8 cellular contexts compared by ENCODE assay signal in the genomic region with DNA sequence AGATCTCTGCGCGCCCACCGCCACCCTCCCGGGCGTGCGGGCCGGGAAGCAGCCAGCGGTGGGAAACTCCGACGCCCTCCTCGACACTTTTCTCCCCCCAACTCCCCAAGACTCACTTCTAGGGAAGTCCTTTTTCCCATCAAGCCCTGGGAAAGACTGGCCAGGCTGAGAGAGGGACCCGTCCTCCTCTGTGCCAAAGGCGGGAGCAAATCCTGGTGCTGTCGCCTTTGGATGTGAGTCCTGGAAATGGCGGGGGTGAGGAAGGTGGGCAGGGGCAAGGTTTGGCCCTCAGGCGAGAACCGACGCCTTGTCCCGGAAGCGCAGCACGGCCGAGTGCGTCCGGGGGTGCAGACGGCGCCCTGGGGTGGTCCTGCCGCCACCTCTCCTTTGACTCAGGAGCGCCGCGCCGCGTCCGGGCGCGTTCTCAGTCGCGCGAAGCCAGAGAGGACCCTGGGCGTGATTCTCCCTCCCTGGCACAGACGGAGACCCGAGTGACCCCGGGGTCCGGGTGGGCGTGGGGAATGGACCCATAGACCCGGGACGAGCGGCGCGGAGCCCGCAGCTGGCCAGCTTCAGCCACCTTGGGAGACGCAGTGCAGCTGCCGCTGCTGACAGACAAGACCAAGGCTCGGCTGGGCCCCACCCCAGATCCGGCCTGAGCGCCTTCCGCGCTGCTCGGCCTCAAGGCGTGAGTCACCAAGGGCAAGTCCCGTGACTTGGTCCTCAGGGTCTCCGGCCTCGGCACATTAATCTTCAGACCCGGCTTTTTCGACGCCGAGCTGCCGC. TPM values are rescaled to one million over a fixed set of nuclear protein-coding genes. Genes with fewer than 3 reads are reported as not detected.
DNase-seq lines count a peak whose midpoint lies in the region; ATAC-seq and TF ChIP-seq lines count a peak whose summit lies in the region.

No MANE protein-coding gene starts in this region.

- H3K27ac Mint-ChIP-seq in CD4-positive, alpha-beta T cell: no peak overlapping the region

- H3K4me3 Mint-ChIP-seq in CD4-positive, alpha-beta T cell: peak overlapping the region; percentile 60

- H3K4me1 ChIP-seq in mucosa of rectum (ENCODE audit: control insufficient read depth in 2 of 2, insufficient read depth in 2 of 2, low read length in 2 of 2) (peaks cover 49 to 51% of the 10 kb centered on the region in 2 donors), upper lobe of left lung (peaks cover 47 to 78% (median 60%) of the 10 kb centered on the region in 4 donors), A673 (ENCODE audit: insufficient read depth, low read length, poor library complexity, severe bottlenecking) (peaks cover 10% of the 10 kb centered on the region)

- no peak for TF ChIP-seq CTCF in CD4-positive, alpha-beta T cell (IDR thresholded peaks at IDR 0.05)
- TF ChIP-seq CTCF in epithelial cell of proximal tubule (conservative IDR thresholded peaks at IDR 0.05; ENCODE audit: low read depth, low read length) (peak; percentile 30), upper lobe of left lung (IDR thresholded peaks at IDR 0.05) (peak in 3 of 6 experiments; percentile 12 to 33 (median 19)), A673 (conservative IDR thresholded peaks at IDR 0.05; ENCODE audit: low read depth, low read length) (no peak)

- intact Hi-C loops in CD4-positive, alpha-beta T cell (cut with DNase I, micrococcal nuclease): no loop called here
- intact Hi-C loops in A673 (cut with micrococcal nuclease; ENCODE audit: unreplicated experiment): no loop called here

- H3K4me3 ChIP-seq in epithelial cell of proximal tubule (ENCODE audit: low read depth, low read length) (peak overlapping the region; percentile 94), mucosa of rectum (ENCODE audit: low read length in 2 of 2) (peak overlapping the region; percentile 85 to 90), upper lobe of left lung (peak overlapping the region; percentile 54 to 76 (median 66)), A673 (ENCODE audit: low read depth, low read length, poor library complexity, severe bottlenecking) (no peak overlapping the region)

- peaks cover 35% of the 10 kb centered on the region for H3K36me3 Mint-ChIP-seq in CD4-positive, alpha-beta T cell (ENCODE audit: low read depth)

- H3K27ac ChIP-seq in CD4-positive, alpha-beta T cell (ENCODE audit: low read depth, low read length): no peak overlapping the region
- H3K27ac ChIP-seq in mucosa of rectum (ENCODE audit: low read depth in 2 of 2, low read length in 2 of 2) (peak overlapping the region; percentile 86 to 91), upper lobe of left lung (peak overlapping the region; percentile 64 to 90 (median 82)), A673 (ENCODE audit: low read depth, low read length, poor library complexity, severe bottlenecking) (no peak overlapping the region)

- peak in 4 of 10 experiments; percentile 20 to 54 (median 30) for DNase-seq in CD4-positive, alpha-beta T cell
- peak; percentile 87 for DNase-seq in HK-2 (ENCODE audit: unreplicated experiment)
- no peak for DNase-seq in epithelial cell of proximal tubule (ENCODE audit: low read depth)
- DNase-seq in upper lobe of left lung: peak; percentile 93
- no peak for DNase-seq in A673 (ENCODE audit: low spot score)

- H3K9me3 ChIP-seq in CD4-positive, alpha-beta T cell (ENCODE audit: control insufficient read depth, low read length): no peaks in the 10 kb centered on the region
- H3K9me3 ChIP-seq in mucosa of rectum (ENCODE audit: control insufficient read depth in 2 of 2, low read length in 2 of 2) (no peaks in the 10 kb centered on the region), upper lobe of left lung (no peaks in the 10 kb centered on the region), A673 (ENCODE audit: low read depth, low read length, poor library complexity, severe bottlenecking) (no peaks in the 10 kb centered on the region)

- H3K36me3 ChIP-seq in mucosa of rectum (ENCODE audit: control insufficient read depth in 2 of 2, insufficient read depth in 2 of 2, low read length in 2 of 2): peaks cover 7 to 12% of the 10 kb centered on the region in 2 donors
- peaks cover 0 to 22% (median 6%) of the 10 kb centered on the region in 4 donors for H3K36me3 ChIP-seq in upper lobe of left lung
- peaks cover 14% of the 10 kb centered on the region for H3K36me3 ChIP-seq in A673 (ENCODE audit: insufficient read depth, low read length, poor library complexity, severe bottlenecking)

- peak in 3 of 4 donors; percentile 72 to 81 (median 74) for TF ChIP-seq POLR2A in upper lobe of left lung (IDR thresholded peaks at IDR 0.05)

- H3K27me3 ChIP-seq in CD4-positive, alpha-beta T cell (ENCODE audit: control insufficient read depth, insufficient read depth, low read length): peaks cover 69% of the 10 kb centered on the region
- H3K27me3 ChIP-seq in mucosa of rectum (ENCODE audit: control insufficient read depth in 2 of 2, insufficient read depth in 2 of 2, low read length in 2 of 2) (peaks cover 14 to 24% of the 10 kb centered on the region in 2 donors), upper lobe of left lung (peaks cover 0 to 33% (median 4%) of the 10 kb centered on the region in 4 donors), A673 (replicated peaks; ENCODE audit: insufficient read depth, low read depth, low read length, poor library complexity) (peaks cover 26% of the 10 kb centered on the region)

- no peaks in the 10 kb centered on the region for H3K9me3 Mint-ChIP-seq in CD4-positive, alpha-beta T cell

- POLR2A ChIA-PET in CD4-positive, alpha-beta T cell (lab: Charles Lee): interaction anchor here (0.6 to 1.6 kb wide), 6 partner anchors 10 to 305 kb away, joined by 3 to 6 read pairs (median 3); a partner anchor contains a TSS
- POLR2A ChIA-PET in A673 (lab: Charles Lee; ENCODE audit: low non-redundant PET): no interaction called here

- no peak for TF ChIP-seq EP300 in upper lobe of left lung (IDR thresholded peaks at IDR 0.05)

- peaks cover 91% of the 10 kb centered on the region for H3K27me3 Mint-ChIP-seq in CD4-positive, alpha-beta T cell

- H3K4me1 Mint-ChIP-seq in CD4-positive, alpha-beta T cell (ENCODE audit: low read depth): peaks cover 85% of the 10 kb centered on the region

- CTCF ChIA-PET in CD4-positive, alpha-beta T cell (lab: Charles Lee): interaction anchor here (1.1 to 2.1 kb wide), 3 partner anchors 20 to 324 kb away, joined by 3 to 7 read pairs (median 3); a partner anchor contains a TSS
- CTCF ChIA-PET in A673 (lab: Charles Lee): no interaction called here

- H3K9ac ChIP-seq in mucosa of rectum (ENCODE audit: low read depth in 1 of 2, low read length in 2 of 2): peak overlapping the region; percentile 92 to 94

- no TSS peak for BruUV-seq in A673 (replicated peaks; lab: Mats Ljungman, UMichigan)

- ATAC-seq in CD4-positive, alpha-beta T cell (ENCODE audit: poor library complexity): no peak
- peak; percentile 37 for ATAC-seq in GM19035 (IDR thresholded peaks at IDR 0.05; ENCODE audit: unreplicated experiment)
- ATAC-seq in activated CD4-positive, CD25-positive, alpha-beta regulatory T cell treated with anti-CD3 and anti-CD28 coated beads, Interleukin-2, amount 50 U/mL, for 24 hours: peak; percentile 17 to 26
- peak; percentile 74 to 87 for ATAC-seq in upper lobe of left lung (ENCODE audit: low FRiP score in 2 of 2)

- 0 to 1% methylated on average over 22 to 39 of the region's 67 CpGs for WGBS in upper lobe of left lung, 2 donors

RNA-seq across cellular contexts. Expression of a gene that starts 3.5 kb away (rescaled TPM):
- total RNA-seq in CD4-positive, alpha-beta T cell: not detected
- total RNA-seq in epithelial cell of proximal tubule: 1.3 and 1.7 TPM in 2 replicates
- 1 to 10 TPM; 1.3 to 8.4 (median 2.4) TPM for total RNA-seq in upper lobe of left lung
- 0.48 TPM in 1 of 2 replicates, not detected in the other for total RNA-seq in A673 (2021)

RNA-seq across cellular contexts. Expression of a gene that starts 4.6 kb away (rescaled TPM):
- total RNA-seq in CD4-positive, alpha-beta T cell: 10 to 100 TPM; 11.6 to 13.8 TPM
- total RNA-seq in epithelial cell of proximal tubule: 16.3 and 21.6 TPM in 2 replicates
- total RNA-seq in upper lobe of left lung: 10 to 100 TPM; 15.4 to 43.2 (median 34.6) TPM
- 30.9 and 33.0 TPM in 2 replicates for total RNA-seq in A673 (2021)

RNA-seq across cellular contexts. Expression of a gene that starts 11.3 kb away (rescaled TPM):
- total RNA-seq in CD4-positive, alpha-beta T cell: under 1 TPM; 0.14 to 0.30 TPM
- not detected in 2 replicates for total RNA-seq in epithelial cell of proximal tubule
- 1 to 10 TPM in 1 of 6 donors, under 1 TPM in 1, not detected in 4; 0.26 to 2.6 TPM for total RNA-seq in upper lobe of left lung
- total RNA-seq in A673 (2021): not detected in 2 replicates

RNA-seq across cellular contexts. Expression of a gene that starts 20.0 kb away (rescaled TPM):
- 10 to 100 TPM; 20.6 to 26.1 TPM for total RNA-seq in CD4-positive, alpha-beta T cell
- 13.5 and 20.9 TPM in 2 replicates for total RNA-seq in epithelial cell of proximal tubule
- total RNA-seq in upper lobe of left lung: 100 to 1,000 TPM in 1 of 6 donors, 10 to 100 TPM in 5; 18.2 to 127 (median 27.3) TPM
- total RNA-seq in A673 (2021): 25.8 and 28.6 TPM in 2 replicates

RNA-seq across cellular contexts. Expression of a gene that starts 20.1 kb away (rescaled TPM):
- total RNA-seq in CD4-positive, alpha-beta T cell: 10 to 100 TPM; 10.2 to 12.4 TPM
- 3.9 and 5.8 TPM in 2 replicates for total RNA-seq in epithelial cell of proximal tubule
- total RNA-seq in upper lobe of left lung: 10 to 100 TPM; 14.8 to 67.1 (median 19.8) TPM
- 20.4 and 27.4 TPM in 2 replicates for total RNA-seq in A673 (2021)

Comparison
In these comparisons a context has a peak if more than half of its experiments do, and no peak if none do; other contexts are left out.
1. DNase-seq: peak in HK-2 (single experiment) and upper lobe of left lung (2 of 2); none in epithelial cell of proximal tubule (single experiment) and A673 (single experiment).
2. H3K27ac ChIP-seq: peak in mucosa of rectum (2 of 2) and upper lobe of left lung (4 of 4); none in CD4-positive, alpha-beta T cell (single experiment) and A673 (single experiment).